14 cellular contexts compared by ENCODE assay signal in genomic region chr18:13389491-13390131, GRCh38.
A peak's percentile ranks its signal among the peaks of the same experiment; 100 is the strongest.
DNase-seq lines count a peak whose midpoint lies in the region; ATAC-seq and TF ChIP-seq lines count a peak whose summit lies in the region.
"Had no signal": no experiment of that assay in that cellular context is flagged by ENCODE, and none has a peak within 500 bp of the region (broad histone marks: within the 10 kb centered on the region; RNA-seq: fewer than 3 reads in every experiment).

No MANE protein-coding gene starts in this region.

- H3K4me3 ChIP-seq in BLaER1 (no peak overlapping the region), sigmoid colon (no peak overlapping the region)
- H3K4me3 ChIP-seq: PC-9 had no signal

- TF ChIP-seq POLR2A in sigmoid colon (IDR thresholded peaks at IDR 0.05) = no peak

- ATAC-seq in activated CD4-positive, CD25-positive, alpha-beta regulatory T cell treated with anti-CD3 and anti-CD28 coated beads, Interleukin-2, amount 50 U/mL, for 24 hours = peak; percentile 59 to 61

- no peak for TF ChIP-seq EP300 in sigmoid colon (IDR thresholded peaks at IDR 0.05)

- no peak for DNase-seq in activated CD4-positive, CD25-positive, alpha-beta regulatory T cell treated with anti-CD3 and anti-CD28 coated beads, Interleukin-2, amount 50 U/mL, for 72 hours
- DNase-seq in chondrocyte (ENCODE audit: low spot score) = peak; percentile 46
- peak; percentile 45 for DNase-seq in sigmoid colon
- DNase-seq in kidney glomerular epithelial cell (lab: John Stamatoyannopoulos, UW) = no peak
- DNase-seq in cerebellar cortex (ENCODE audit: low spot score) = no peak
- no peak for DNase-seq in DMS53 (lab: John Stamatoyannopoulos, UW)
- DNase-seq: H9, KG1, NCI-H1694 treated with DMSO at 0.1 percent for 48 hours, NCI-H446, PC-9 had no signal

- peak overlapping the region; percentile 82 for H3K4me2 ChIP-seq in BLaER1
- H3K4me2 ChIP-seq: PC-9 had no signal

- peaks cover 73% of the 10 kb centered on the region for H3K4me1 ChIP-seq in BLaER1
- peaks cover 0 to 31% (median 9%) of the 10 kb centered on the region in 4 donors for H3K4me1 ChIP-seq in sigmoid colon

- no peaks in the 10 kb centered on the region for H3K9me3 ChIP-seq in BLaER1
- no peaks in the 10 kb centered on the region for H3K9me3 ChIP-seq in sigmoid colon

- intact Hi-C loops in sigmoid colon (cut with DNase I) = no loop called here

- WGBS in sigmoid colon, 2 donors = 87 to 88% methylated on average over 6 of the region's 6 CpGs

- peak overlapping the region; percentile 35; the same call in 1 of the 2 replicates for H3K9ac ChIP-seq in BLaER1

- H3K4me1 Mint-ChIP-seq in chondrocyte (ENCODE audit: low read depth) = peaks cover 51% of the 10 kb centered on the region

- peaks cover 5% of the 10 kb centered on the region for H3K36me3 Mint-ChIP-seq in chondrocyte (ENCODE audit: low read depth)

- H3K27ac ChIP-seq in BLaER1 = peak overlapping the region; percentile 68
- H3K27ac ChIP-seq in sigmoid colon = no peak overlapping the region
- H3K27ac ChIP-seq: 22Rv1, PC-9 had no signal

- H3K27me3 ChIP-seq in BLaER1 (no peaks in the 10 kb centered on the region), sigmoid colon (no peaks in the 10 kb centered on the region)

- TF ChIP-seq CTCF in chondrocyte (IDR thresholded peaks at IDR 0.05) (no peak), sigmoid colon (IDR thresholded peaks at IDR 0.05) (no peak)

- no peak overlapping the region for H3K4me3 Mint-ChIP-seq in chondrocyte (ENCODE audit: unreplicated experiment)
- H3K4me3 Mint-ChIP-seq: H9 had no signal

- no peaks in the 10 kb centered on the region for H3K27me3 Mint-ChIP-seq in chondrocyte (ENCODE audit: low read depth)

- H3K9me3 Mint-ChIP-seq in chondrocyte (ENCODE audit: low read depth) = no peaks in the 10 kb centered on the region
- H3K9me3 Mint-ChIP-seq: H9 had no signal

- H3K36me3 ChIP-seq in BLaER1 (peaks cover 69% of the 10 kb centered on the region), sigmoid colon (peaks cover 0 to 8% (median 0%) of the 10 kb centered on the region in 4 donors)

- peaks cover 93% of the 10 kb centered on the region for H4K20me1 ChIP-seq in BLaER1

- H3K27ac Mint-ChIP-seq in chondrocyte (ENCODE audit: unreplicated experiment) = peak overlapping the region; percentile 81
- H3K27ac Mint-ChIP-seq: H9 had no signal

Comparison
In these comparisons a context has a peak if more than half of its experiments do, and no peak if none do; other contexts are left out.
1. DNase-seq: peak in chondrocyte (single experiment) and sigmoid colon (single experiment); none in activated CD4-positive, CD25-positive, alpha-beta regulatory T cell treated with anti-CD3 and anti-CD28 coated beads, Interleukin-2, amount 50 U/mL, for 72 hours (single experiment), kidney glomerular epithelial cell (single experiment), cerebellar cortex (single experiment) and DMS53 (single experiment).